1 cellular context compared by ENCODE assay signal in genomic region chr2:219218279-219219112, GRCh38.
TF ChIP-seq lines count a peak whose summit lies in the region.

Gene ABCB6, minus strand, starts transcription at chr2:219218958. Its CDS starts 285 bp downstream, at chr2:219218673.

TF ChIP-seq in HEK293, 187 proteins besides CTCF, POLR2A, EP300 and RAD21 (continued from another document and continues in another):
- no peak for TF ChIP-seq ZNF280C (tag by site-specific recombination; IDR thresholded peaks at IDR 0.05)
- 0 out of 2 replicates have a peak, but pooled peaks have one; percentile 29 for TF ChIP-seq KLF17 (tag by site-specific recombination; IDR thresholded peaks at IDR 0.05)
- TF ChIP-seq ZNF19 (tag by site-specific recombination; IDR thresholded peaks at IDR 0.05; ENCODE audit: low read depth) = no peak
- TF ChIP-seq ZBTB11 (tag by site-specific recombination; conservative IDR thresholded peaks at IDR 0.05; ENCODE audit: low read depth) = no peak
- TF ChIP-seq WT1 (tag by site-specific recombination; IDR thresholded peaks at IDR 0.05) = no peak
- no peak for TF ChIP-seq ZBTB49 (tag by site-specific recombination; IDR thresholded peaks at IDR 0.05; ENCODE audit: low read depth)
- no peak; the same call in 1 of the 2 replicates for TF ChIP-seq ZBTB17 (tag by site-specific recombination; IDR thresholded peaks at IDR 0.05)
- no peak for TF ChIP-seq ZNF549 (tag by site-specific recombination; IDR thresholded peaks at IDR 0.05)
- no peak for TF ChIP-seq ZEB2 (tag by site-specific recombination; IDR thresholded peaks at IDR 0.05)
- no peak for TF ChIP-seq ZNF624 (tag by site-specific recombination; IDR thresholded peaks at IDR 0.05)
- no peak for TF ChIP-seq REPIN1 (tag by site-specific recombination; IDR thresholded peaks at IDR 0.05; ENCODE audit: low read depth)
- no peak for TF ChIP-seq ZNF280D (tag by site-specific recombination; IDR thresholded peaks at IDR 0.05)
- no peak for TF ChIP-seq ZNF704 (tag by site-specific recombination; IDR thresholded peaks at IDR 0.05)
- no peak for TF ChIP-seq SCRT1 (tag by site-specific recombination; IDR thresholded peaks at IDR 0.05; ENCODE audit: borderline replicate concordance)
- no peak for TF ChIP-seq ZNF37A (tag by site-specific recombination; IDR thresholded peaks at IDR 0.05)
- no peak for TF ChIP-seq ZNF707 (tag by site-specific recombination; IDR thresholded peaks at IDR 0.05)
- peak; percentile 91 for TF ChIP-seq REST (tag by site-specific recombination; IDR thresholded peaks at IDR 0.05)
- no peak for TF ChIP-seq ELK4 (IDR thresholded peaks at IDR 0.05; ENCODE audit: borderline replicate concordance, low read depth, low read length)
- TF ChIP-seq ZNF501 (tag by site-specific recombination; IDR thresholded peaks at IDR 0.05) = peak; percentile 74; the same call in 1 of the 2 replicates
- no peak for TF ChIP-seq ZNF274 (IDR thresholded peaks at IDR 0.05; ENCODE audit: low read length)
- TF ChIP-seq ZNF274 (tag by site-specific recombination; IDR thresholded peaks at IDR 0.05; ENCODE audit: borderline replicate concordance) = no peak
- no peak for TF ChIP-seq ZNF248 (tag by site-specific recombination; IDR thresholded peaks at IDR 0.05)
- 0 out of 2 replicates have a peak, but pooled peaks have one; percentile 50 for TF ChIP-seq ZNF561 (tag by site-specific recombination; IDR thresholded peaks at IDR 0.05; ENCODE audit: borderline replicate concordance)
- no peak for TF ChIP-seq ZNF677 (tag by site-specific recombination; IDR thresholded peaks at IDR 0.05)
- TF ChIP-seq ZNF341 (tag by site-specific recombination; IDR thresholded peaks at IDR 0.05; ENCODE audit: low read depth) = peak; percentile 54
- no peak for TF ChIP-seq ZSCAN18 (tag by site-specific recombination; IDR thresholded peaks at IDR 0.05)
- no peak for TF ChIP-seq ZNF221 (tag by site-specific recombination; IDR thresholded peaks at IDR 0.05; ENCODE audit: borderline replicate concordance)
- no peak for TF ChIP-seq INSM2 (tag by site-specific recombination; IDR thresholded peaks at IDR 0.05)
- TF ChIP-seq ZNF791 (tag by site-specific recombination; IDR thresholded peaks at IDR 0.05) = no peak
- no peak for TF ChIP-seq GFI1B (tag by site-specific recombination; IDR thresholded peaks at IDR 0.05)
- peak; percentile 75 for TF ChIP-seq ZFHX2 (tag by site-specific recombination; conservative IDR thresholded peaks at IDR 0.05)
- TF ChIP-seq YY1 (tag by site-specific recombination; IDR thresholded peaks at IDR 0.05) = no peak
- peak; percentile 62; the same call in 1 of the 2 replicates for TF ChIP-seq ZBTB20 (tag by site-specific recombination; IDR thresholded peaks at IDR 0.05)
- TF ChIP-seq ZNF146 (tag by site-specific recombination; IDR thresholded peaks at IDR 0.05) = no peak
- TF ChIP-seq ZNF544 (tag by site-specific recombination; IDR thresholded peaks at IDR 0.05) = no peak
- no peak for TF ChIP-seq ZNF24 (tag by site-specific recombination; IDR thresholded peaks at IDR 0.05)
- no peak; the same call in 1 of the 2 replicates for TF ChIP-seq KLF8 (tag by site-specific recombination; IDR thresholded peaks at IDR 0.05)
